Comparison of ENCODE assay signal across 16 cellular contexts in genomic region chr1:206521694-206522402, GRCh38.
"Had no signal": no experiment of that assay in that cellular context is flagged by ENCODE, and none has a peak within 500 bp of the region (broad histone marks: within the 10 kb centered on the region; RNA-seq: fewer than 3 reads in every experiment).

No MANE protein-coding gene starts in this region.

- H3K27me3 Mint-ChIP-seq: activated naive CD8-positive, alpha-beta T cell treated with anti-CD3 and anti-CD28 coated beads, Interleukin-2, amount 10 ng/mL, durations not matched to agents 7 days and 5 days had no signal

- ATAC-seq: activated T-cell treated with anti-CD3 and anti-CD28 coated beads, Interleukin-2, amount 50 U/mL, for 72 hours; gastrocnemius medialis had no signal

- DNase-seq: activated CD4-positive, alpha-beta T cell treated with anti-CD3 and anti-CD28 coated beads for 1 hour; activated CD4-positive, alpha-beta T cell treated with anti-CD3 and anti-CD28 coated beads, Interleukin-2, amount 50 U/mL, for 48 hours; activated CD8-positive, alpha-beta memory T cell treated with anti-CD3 and anti-CD28 coated beads, Interleukin-2, amount 50 U/mL, for 4 hours; activated naive CD8-positive, alpha-beta T cell treated with anti-CD3 and anti-CD28 coated beads, Interleukin-2, amount 10 ng/mL, durations not matched to agents 7 days and 5 days; activated T-cell treated with anti-CD3 and anti-CD28 coated beads, Interleukin-2, amount 50 U/mL, for 72 hours; caudate nucleus; effector CD4-positive, alpha-beta T cell; kidney glomerular epithelial cell; naive B cell; T-helper 9 cell had no signal

- H3K4me1 Mint-ChIP-seq: naive B cell had no signal

- H3K9me3 Mint-ChIP-seq: activated naive CD8-positive, alpha-beta T cell treated with anti-CD3 and anti-CD28 coated beads, Interleukin-2, amount 10 ng/mL, durations not matched to agents 7 days and 5 days; activated T-cell treated with anti-CD3 and anti-CD28 coated beads, Interleukin-2, amount 50 U/mL, for 72 hours; naive B cell had no signal

- H3K4me3 Mint-ChIP-seq: activated naive CD8-positive, alpha-beta T cell treated with anti-CD3 and anti-CD28 coated beads, Interleukin-2, amount 10 ng/mL, durations not matched to agents 7 days and 5 days; activated T-cell treated with anti-CD3 and anti-CD28 coated beads, Interleukin-2, amount 50 U/mL, for 72 hours; naive B cell had no signal

- H3K27ac ChIP-seq: ascending aorta, coronary artery, gastrocnemius medialis, hepatocyte, prostate gland, vagina had no signal

- H3K27ac Mint-ChIP-seq: activated T-cell treated with anti-CD3 and anti-CD28 coated beads, Interleukin-2, amount 50 U/mL, for 72 hours had no signal

- H3K36me3 Mint-ChIP-seq: activated naive CD8-positive, alpha-beta T cell treated with anti-CD3 and anti-CD28 coated beads, Interleukin-2, amount 10 ng/mL, durations not matched to agents 7 days and 5 days; naive B cell had no signal
